8 cellular contexts compared by ENCODE assay signal in genomic region chr2:25041307-25041927, GRCh38. TPM values are rescaled to one million over a fixed set of nuclear protein-coding genes. Genes with fewer than 3 reads are reported as not detected.
DNase-seq lines count a peak whose midpoint lies in the region; ATAC-seq and TF ChIP-seq lines count a peak whose summit lies in the region.

No MANE protein-coding gene starts in this region.

- POLR2A ChIA-PET in SK-N-SH (lab: Yijun Ruan, JAX), result interaction anchor here (0.7 to 1.3 kb wide), 4 partner anchors 57 to 248 kb away, joined by 3 to 8 read pairs (median 3); partner anchors contain the start of genes CENPO and PTRHD1

- H3K9me3 ChIP-seq in MG63 (no peaks in the 10 kb centered on the region), SK-N-SH (no peaks in the 10 kb centered on the region)

- TF ChIP-seq EP300 in SK-N-SH (IDR thresholded peaks at IDR 0.05; ENCODE audit: borderline replicate concordance in 1 of 2, low read depth in 1 of 2, low read length in 1 of 2), result no peak

- CTCF ChIA-PET in SK-N-SH (lab: Yijun Ruan, JAX), result interaction anchor here (0.6 to 7.0 kb wide), 21 partner anchors 9 to 187 kb away, joined by 3 to 49 read pairs (median 4); no protein-coding TSS in a partner anchor

- peak overlapping the region; percentile 58 for H2AFZ ChIP-seq in SK-N-SH (ENCODE audit: low read depth)

- peaks cover 15% of the 10 kb centered on the region for H3F3A ChIP-seq in SK-N-SH (replicated peaks; ENCODE audit: insufficient read depth)

- H3K27ac ChIP-seq in SK-N-SH (ENCODE audit: low read depth in 2 of 2, low read length in 1 of 2) (peak overlapping the region in 1 of 2 experiments; percentile 80; a peak in 2 of 4 replicates), cingulate gyrus (ENCODE audit: low read depth, low read length) (peak overlapping the region; percentile 85)

- no peaks in the 10 kb centered on the region for H3K36me3 ChIP-seq in MG63
- H3K36me3 ChIP-seq in SK-N-SH (replicated peaks in 1 of 2; ENCODE audit: control insufficient read depth in 1 of 2, insufficient read depth in 2 of 2, low read length in 1 of 2), result no peaks in the 10 kb centered on the region
- H3K36me3 ChIP-seq in kidney epithelial cell (ENCODE audit: control insufficient read depth, insufficient read depth, low read length), result no peaks in the 10 kb centered on the region

- peak overlapping the region; percentile 85 for H3K4me2 ChIP-seq in SK-N-SH

- H3K9ac ChIP-seq in SK-N-SH, result no peak overlapping the region

- TF ChIP-seq CTCF in SK-N-SH (IDR thresholded peaks at IDR 0.05), result peak; percentile 53
- peak; percentile 49 for TF ChIP-seq CTCF in kidney epithelial cell (IDR thresholded peaks at IDR 0.05; ENCODE audit: insufficient read depth, low read length, poor library complexity, severe bottlenecking)

- TF ChIP-seq RAD21 in SK-N-SH (IDR thresholded peaks at IDR 0.05; ENCODE audit: low read length), result peak; percentile 45

- 5% methylated on average over 15 of the region's 28 CpGs for whole genome bisulfite sequencing in SK-N-SH (ENCODE audit: low lambda C conversion rate)

- H3K4me1 ChIP-seq in SK-N-SH (ENCODE audit: control insufficient read depth in 1 of 2, insufficient read depth in 2 of 2, low read depth in 1 of 2, low read length in 1 of 2), result peaks cover 11 to 26% of the 10 kb centered on the region in 2 experiments; a peak in 3 of 4 replicates

- H3K4me3 ChIP-seq in MG63 (peak overlapping the region; percentile 29), SK-N-SH (ENCODE audit: low read depth in 2 of 2, low read length in 1 of 2) (peak overlapping the region; percentile 62 to 64), kidney epithelial cell (ENCODE audit: low read depth, low read length) (peak overlapping the region; percentile 39)

- DNase-seq in Ammon's horn (ENCODE audit: low spot score), result peak; percentile 64
- DNase-seq in MG63, result peak; percentile 54
- peak; percentile 85 for DNase-seq in SK-N-SH
- DNase-seq in kidney epithelial cell (ENCODE audit: low read depth), result peak; percentile 21
- peak; percentile 27 to 29 for DNase-seq in stimulated activated CD4-positive, alpha-beta T cell treated with anti-CD3 and anti-CD28 coated beads, Interleukin-2, amount 100 ng/mL, for 24 hours
- DNase-seq in OCI-M1 (lab: John Stamatoyannopoulos, UW), result no peak

- H3K79me2 ChIP-seq in SK-N-SH (ENCODE audit: insufficient read depth), result peaks cover 5% of the 10 kb centered on the region; the same call in 1 of the 2 replicates

- no peaks in the 10 kb centered on the region for H3K9me2 ChIP-seq in SK-N-SH

- H3K27me3 ChIP-seq in MG63 (peaks cover 11% of the 10 kb centered on the region), SK-N-SH (ENCODE audit: insufficient read depth) (no peaks in the 10 kb centered on the region), kidney epithelial cell (ENCODE audit: control insufficient read depth, insufficient read depth, low read length) (no peaks in the 10 kb centered on the region)

- no peaks in the 10 kb centered on the region for H4K20me1 ChIP-seq in SK-N-SH (ENCODE audit: insufficient read depth)

- peak; percentile 3 for ATAC-seq in GM19467 (IDR thresholded peaks at IDR 0.05; ENCODE audit: unreplicated experiment)

TF ChIP-seq in SK-N-SH, 30 proteins besides CTCF, POLR2A, EP300 and RAD21:
- TF ChIP-seq SMC3 (IDR thresholded peaks at IDR 0.05; ENCODE audit: low read depth, low read length) (no peak; the same call in 1 of the 2 replicates), POLR2AphosphoS5 (IDR thresholded peaks at IDR 0.05; ENCODE audit: low read depth, low read length) (no peak), NFIC (IDR thresholded peaks at IDR 0.05; ENCODE audit: borderline replicate concordance) (no peak), RXRA (IDR thresholded peaks at IDR 0.05; ENCODE audit: borderline replicate concordance, low read depth) (no peak), RCOR1 (IDR thresholded peaks at IDR 0.05; ENCODE audit: low read length) (no peak), MEF2A (IDR thresholded peaks at IDR 0.05; ENCODE audit: borderline replicate concordance, low read depth) (no peak), TEAD4 (IDR thresholded peaks at IDR 0.05; ENCODE audit: borderline replicate concordance, insufficient read depth) (no peak), GATA2 (CRISPR knock-in tag; IDR thresholded peaks at IDR 0.05) (no peak)

RNA-seq across cellular contexts. Expression of gene EFR3B, which starts 0.5 kb away (rescaled TPM):
- 0.17 and 0.43 TPM in 2 replicates for total RNA-seq in MG63 (2014; rRNA removed; shearing (Covaris generic); ENCODE audit: low replicate concordance)
- polyA plus RNA-seq in SK-N-SH (2012; rRNA removed), result 1.5 and 1.9 TPM in 2 replicates
- polyA plus RNA-seq in SK-N-SH (2012; cell fraction: cytosol; rRNA removed), result 0.98 and 1.4 TPM in 2 replicates
- 3.6 and 3.7 TPM in 2 replicates for polyA plus RNA-seq in SK-N-SH (2012; cell fraction: nucleus; rRNA removed)
- total RNA-seq in kidney epithelial cell, result 2.3 and 3.1 TPM in 2 replicates
